1 cellular context compared by ENCODE assay signal in the genomic region with DNA sequence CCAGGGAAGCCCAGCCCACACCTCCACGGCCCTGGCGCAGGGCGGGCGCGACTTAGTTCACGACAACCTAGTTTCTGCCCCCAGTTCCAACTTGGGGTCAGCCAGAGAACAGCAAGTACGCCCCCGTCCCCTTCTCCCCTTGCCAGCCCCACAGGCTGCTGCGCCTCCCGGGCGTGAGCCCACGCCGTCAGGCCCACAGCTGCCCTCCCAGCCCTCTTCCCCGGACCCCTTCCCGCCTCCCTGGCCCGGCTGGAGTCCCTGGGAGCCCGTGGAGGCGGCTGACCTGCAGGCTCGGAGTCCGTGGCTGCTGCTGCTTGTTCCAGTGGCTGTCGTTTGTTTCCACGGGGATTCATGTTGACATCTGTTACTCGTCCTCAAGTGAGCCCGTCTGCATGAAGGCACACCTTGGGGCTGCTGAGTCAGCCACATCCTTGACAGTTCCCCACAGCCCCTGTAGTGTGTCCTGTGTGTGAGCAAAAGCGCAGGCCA.
TF ChIP-seq lines count a peak whose summit lies in the region.

No MANE protein-coding gene starts in this region.

TF ChIP-seq in neural cell, 6 proteins besides CTCF, POLR2A, EP300 and RAD21 (continued from another document):
- TF ChIP-seq, protein P1, sequence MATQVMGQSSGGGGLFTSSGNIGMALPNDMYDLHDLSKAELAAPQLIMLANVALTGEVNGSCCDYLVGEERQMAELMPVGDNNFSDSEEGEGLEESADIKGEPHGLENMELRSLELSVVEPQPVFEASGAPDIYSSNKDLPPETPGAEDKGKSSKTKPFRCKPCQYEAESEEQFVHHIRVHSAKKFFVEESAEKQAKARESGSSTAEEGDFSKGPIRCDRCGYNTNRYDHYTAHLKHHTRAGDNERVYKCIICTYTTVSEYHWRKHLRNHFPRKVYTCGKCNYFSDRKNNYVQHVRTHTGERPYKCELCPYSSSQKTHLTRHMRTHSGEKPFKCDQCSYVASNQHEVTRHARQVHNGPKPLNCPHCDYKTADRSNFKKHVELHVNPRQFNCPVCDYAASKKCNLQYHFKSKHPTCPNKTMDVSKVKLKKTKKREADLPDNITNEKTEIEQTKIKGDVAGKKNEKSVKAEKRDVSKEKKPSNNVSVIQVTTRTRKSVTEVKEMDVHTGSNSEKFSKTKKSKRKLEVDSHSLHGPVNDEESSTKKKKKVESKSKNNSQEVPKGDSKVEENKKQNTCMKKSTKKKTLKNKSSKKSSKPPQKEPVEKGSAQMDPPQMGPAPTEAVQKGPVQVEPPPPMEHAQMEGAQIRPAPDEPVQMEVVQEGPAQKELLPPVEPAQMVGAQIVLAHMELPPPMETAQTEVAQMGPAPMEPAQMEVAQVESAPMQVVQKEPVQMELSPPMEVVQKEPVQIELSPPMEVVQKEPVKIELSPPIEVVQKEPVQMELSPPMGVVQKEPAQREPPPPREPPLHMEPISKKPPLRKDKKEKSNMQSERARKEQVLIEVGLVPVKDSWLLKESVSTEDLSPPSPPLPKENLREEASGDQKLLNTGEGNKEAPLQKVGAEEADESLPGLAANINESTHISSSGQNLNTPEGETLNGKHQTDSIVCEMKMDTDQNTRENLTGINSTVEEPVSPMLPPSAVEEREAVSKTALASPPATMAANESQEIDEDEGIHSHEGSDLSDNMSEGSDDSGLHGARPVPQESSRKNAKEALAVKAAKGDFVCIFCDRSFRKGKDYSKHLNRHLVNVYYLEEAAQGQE (IDR thresholded peaks at IDR 0.05; ENCODE audit: borderline replicate concordance): no peak
- TF ChIP-seq TAF1 (IDR thresholded peaks at IDR 0.05; ENCODE audit: low read depth): no peak
